Comparison of ENCODE assay signal across 8 cellular contexts in the genomic region with DNA sequence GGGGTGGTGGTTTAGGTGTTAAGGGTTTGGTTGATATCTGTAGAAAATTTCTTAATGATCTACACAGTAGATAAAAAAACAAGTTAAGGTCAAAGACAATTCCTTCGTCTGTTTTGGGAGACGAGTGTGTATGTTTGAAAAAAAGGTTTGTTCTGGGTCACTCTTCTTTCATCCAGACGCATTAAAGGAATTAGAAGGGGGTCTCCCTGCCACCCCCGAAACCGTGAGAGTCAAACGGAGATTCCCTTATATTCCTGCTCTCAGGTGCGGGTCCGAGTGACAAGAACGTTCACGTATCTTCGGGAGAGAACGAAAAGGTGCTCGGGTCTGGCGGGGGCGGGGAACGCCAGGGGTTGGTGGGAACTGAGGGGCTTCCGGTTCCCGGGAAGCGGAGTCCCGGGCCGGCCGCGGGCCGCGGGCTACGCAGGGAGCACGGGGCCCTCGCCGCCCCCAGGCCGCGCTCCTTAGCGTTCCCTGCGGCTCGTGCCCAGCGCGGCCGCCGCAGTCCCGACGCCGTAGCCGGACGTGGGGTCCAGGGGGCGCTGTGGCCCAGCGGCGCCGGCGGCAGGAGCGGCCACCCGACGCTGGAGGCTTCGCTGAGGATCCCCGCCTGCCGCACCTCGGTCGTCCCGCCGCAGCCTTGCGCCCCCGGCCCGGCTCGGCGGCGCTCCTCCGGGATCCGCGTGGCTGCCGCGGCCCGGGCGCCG. TPM values are rescaled to one million over a fixed set of nuclear protein-coding genes. Genes with fewer than 3 reads are reported as not detected.
DNase-seq lines count a peak whose midpoint lies in the region; ATAC-seq and TF ChIP-seq lines count a peak whose summit lies in the region.

A gene with protein sequence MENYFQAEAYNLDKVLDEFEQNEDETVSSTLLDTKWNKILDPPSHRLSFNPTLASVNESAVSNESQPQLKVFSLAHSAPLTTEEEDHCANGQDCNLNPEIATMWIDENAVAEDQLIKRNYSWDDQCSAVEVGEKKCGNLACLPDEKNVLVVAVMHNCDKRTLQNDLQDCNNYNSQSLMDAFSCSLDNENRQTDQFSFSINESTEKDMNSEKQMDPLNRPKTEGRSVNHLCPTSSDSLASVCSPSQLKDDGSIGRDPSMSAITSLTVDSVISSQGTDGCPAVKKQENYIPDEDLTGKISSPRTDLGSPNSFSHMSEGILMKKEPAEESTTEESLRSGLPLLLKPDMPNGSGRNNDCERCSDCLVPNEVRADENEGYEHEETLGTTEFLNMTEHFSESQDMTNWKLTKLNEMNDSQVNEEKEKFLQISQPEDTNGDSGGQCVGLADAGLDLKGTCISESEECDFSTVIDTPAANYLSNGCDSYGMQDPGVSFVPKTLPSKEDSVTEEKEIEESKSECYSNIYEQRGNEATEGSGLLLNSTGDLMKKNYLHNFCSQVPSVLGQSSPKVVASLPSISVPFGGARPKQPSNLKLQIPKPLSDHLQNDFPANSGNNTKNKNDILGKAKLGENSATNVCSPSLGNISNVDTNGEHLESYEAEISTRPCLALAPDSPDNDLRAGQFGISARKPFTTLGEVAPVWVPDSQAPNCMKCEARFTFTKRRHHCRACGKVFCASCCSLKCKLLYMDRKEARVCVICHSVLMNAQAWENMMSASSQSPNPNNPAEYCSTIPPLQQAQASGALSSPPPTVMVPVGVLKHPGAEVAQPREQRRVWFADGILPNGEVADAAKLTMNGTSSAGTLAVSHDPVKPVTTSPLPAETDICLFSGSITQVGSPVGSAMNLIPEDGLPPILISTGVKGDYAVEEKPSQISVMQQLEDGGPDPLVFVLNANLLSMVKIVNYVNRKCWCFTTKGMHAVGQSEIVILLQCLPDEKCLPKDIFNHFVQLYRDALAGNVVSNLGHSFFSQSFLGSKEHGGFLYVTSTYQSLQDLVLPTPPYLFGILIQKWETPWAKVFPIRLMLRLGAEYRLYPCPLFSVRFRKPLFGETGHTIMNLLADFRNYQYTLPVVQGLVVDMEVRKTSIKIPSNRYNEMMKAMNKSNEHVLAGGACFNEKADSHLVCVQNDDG (N-terminal part only) (plus strand): TSS at position 577 of the 707 bp plus-strand sequence. CDS start 91,118 bp downstream, outside the sequence.

- no peak for TF ChIP-seq POLR2A in lower leg skin (IDR thresholded peaks at IDR 0.05)

- ATAC-seq in GM18858 (IDR thresholded peaks at IDR 0.05; ENCODE audit: unreplicated experiment) = peak; percentile 34
- peak; percentile 67 for ATAC-seq in HG03135 (IDR thresholded peaks at IDR 0.05; ENCODE audit: unreplicated experiment)

- peaks cover 43% of the 10 kb centered on the region for H3K79me2 ChIP-seq in ACC112 (ENCODE audit: control insufficient read depth, insufficient read depth, low read length, unreplicated experiment)

- peak within 1 kb of the TSS; percentile 95 for H2AFZ ChIP-seq in ACC112 (ENCODE audit: low read length, unreplicated experiment)

- WGBS in lower leg skin, 2 donors = 1% methylated on average over 28 to 34 of the region's 72 CpGs

- no peaks in the 10 kb centered on the region for H3K27me3 ChIP-seq in ACC112 (ENCODE audit: insufficient read depth, low read length)

- peak within 1 kb of the TSS; percentile 98 for H3K27ac ChIP-seq in ACC112 (ENCODE audit: low read depth, low read length)

- intact Hi-C loops in lower leg skin (cut with DNase I; ENCODE audit: low total_unique reads) = no loop called here

- H3K4me1 ChIP-seq in ACC112 (ENCODE audit: control insufficient read depth, insufficient read depth, low read length, unreplicated experiment) = peaks cover 24% of the 10 kb centered on the region

- peak; percentile 64 for DNase-seq in NCI-H460 (ENCODE audit: extremely low read depth, low read depth)
- peak; percentile 68 to 74 for DNase-seq in activated CD4-positive, alpha-beta T cell treated with anti-CD3 and anti-CD28 coated beads, Interleukin-2, amount 50 U/mL, for 48 hours
- peak; percentile 90 for DNase-seq in ecto neural progenitor cell (ENCODE audit: low spot score)
- DNase-seq in lower leg skin (ENCODE audit: low spot score in 2 of 2) = peak; percentile 32 to 94
- DNase-seq in stimulated activated CD4-positive, alpha-beta T cell treated with anti-CD3 and anti-CD28 coated beads, Interleukin-4, amount 100 ng/mL, for 48 hours (ENCODE audit: low read depth in 2 of 2) = peak; percentile 55 to 60

- H3K4me3 ChIP-seq in ACC112 (ENCODE audit: low read depth, low read length) = peak within 1 kb of the TSS; percentile 86
- peak within 1 kb of the TSS; percentile 81 for H3K4me3 ChIP-seq in lower leg skin (ENCODE audit: low read depth, poor library complexity, severe bottlenecking)

- H3K36me3 ChIP-seq in ACC112 (ENCODE audit: insufficient read depth, low read length) = no peaks in the 10 kb centered on the region

- no peak for TF ChIP-seq CTCF in lower leg skin (IDR thresholded peaks at IDR 0.05)

RNA-seq across cellular contexts. Expression of the gene that starts here (rescaled TPM):
- total RNA-seq in NCI-H460 (2014; rRNA removed; shearing (Covaris generic)) = 9.5 and 11.4 TPM in 2 replicates
- 2.6 and 3.8 TPM in 2 replicates for polyA plus RNA-seq in NCI-H460 (2014; cell fraction: nucleus; rRNA removed)
- total RNA-seq in lower leg skin = 10 to 100 TPM; 23.7 to 38.2 (median 30.7) TPM

Comparison
In these comparisons a context has a peak if more than half of its experiments do, and no peak if none do; other contexts are left out.
1. Peak in every context shown above with its lines: DNase-seq, ATAC-seq, H3K4me3 ChIP-seq and H3K27ac ChIP-seq.